Comparison of ENCODE assay signal across 8 cellular contexts in genomic region chr6:43229803-43230239, GRCh38. TPM values are rescaled to one million over a fixed set of nuclear protein-coding genes. Genes with fewer than 3 reads are reported as not detected.
DNase-seq lines count a peak whose midpoint lies in the region; ATAC-seq and TF ChIP-seq lines count a peak whose summit lies in the region.

No MANE protein-coding gene starts in this region.

- H3K36me3 ChIP-seq in muscle layer of duodenum (ENCODE audit: control insufficient read depth in 1 of 2, insufficient read depth in 2 of 2, low read length in 2 of 2) (no peaks in the 10 kb centered on the region), upper lobe of right lung (no peaks in the 10 kb centered on the region)

- H3K27me3 ChIP-seq in muscle layer of duodenum (ENCODE audit: low read depth, low read length) (no peaks in the 10 kb centered on the region), upper lobe of right lung (peaks cover 8% of the 10 kb centered on the region)

- H3K9me3 ChIP-seq in muscle layer of duodenum (ENCODE audit: control insufficient read depth in 1 of 2, low read length in 2 of 2) (no peaks in the 10 kb centered on the region), upper lobe of right lung (no peaks in the 10 kb centered on the region)

- H3K4me1 ChIP-seq in muscle layer of duodenum (ENCODE audit: control insufficient read depth in 1 of 2, insufficient read depth in 2 of 2, low read length in 2 of 2) (peaks cover 0 to 13% of the 10 kb centered on the region in 2 donors), upper lobe of right lung (peaks cover 11% of the 10 kb centered on the region)

- no peak for TF ChIP-seq CTCF in upper lobe of right lung (IDR thresholded peaks at IDR 0.05)

- intact Hi-C loops in left ventricle myocardium superior (cut with micrococcal nuclease), result no loop called here
- intact Hi-C loops in left cardiac atrium (cut with DNase I), result no loop called here
- intact Hi-C loops in upper lobe of right lung (cut with DNase I), result no loop called here

- peak overlapping the region; percentile 48 for H3K27ac ChIP-seq in angular gyrus (ENCODE audit: low read depth, low read length)
- no peak overlapping the region for H3K27ac ChIP-seq in muscle layer of duodenum (ENCODE audit: low read length)
- H3K27ac ChIP-seq in upper lobe of right lung, result no peak overlapping the region

- ATAC-seq in left ventricle myocardium superior, result peak; percentile 3
- ATAC-seq in left cardiac atrium, result no peak
- no peak for ATAC-seq in upper lobe of right lung
- no peak for ATAC-seq in HG02642 (IDR thresholded peaks at IDR 0.05; ENCODE audit: poor library complexity, unreplicated experiment)

- H3K4me3 ChIP-seq in muscle layer of duodenum (ENCODE audit: low read depth in 1 of 2, low read length in 2 of 2) (peak overlapping the region; percentile 60 to 68), upper lobe of right lung (peak overlapping the region; percentile 62)

- DNase-seq in left ventricle myocardium superior (no peak), left cardiac atrium (no peak), upper lobe of right lung (no peak), glomerular visceral epithelial cell (ENCODE audit: extremely low spot score) (no peak), globus pallidus (ENCODE audit: low spot score) (no peak)

RNA-seq across cellular contexts. Expression of gene DNPH1, which starts 0.5 kb away (rescaled TPM):
- total RNA-seq in left ventricle myocardium superior (31.2 TPM), left cardiac atrium (10 to 100 TPM; 22.7 to 35.4 TPM), upper lobe of right lung (27.6 TPM)

RNA-seq across cellular contexts. Expression of gene TTBK1, which starts 13.5 kb away (rescaled TPM):
- total RNA-seq in left ventricle myocardium superior (0.15 TPM), left cardiac atrium (under 1 TPM; 0.13 to 0.24 TPM), upper lobe of right lung (0.17 TPM)

RNA-seq across cellular contexts. Expression of gene CUL9, which starts 47.8 kb away (rescaled TPM):
- total RNA-seq in left ventricle myocardium superior, result 10.9 TPM
- total RNA-seq in left cardiac atrium, result 10 to 100 TPM; 14.6 to 17.4 TPM
- 37.4 TPM for total RNA-seq in upper lobe of right lung

RNA-seq across cellular contexts. Expression of gene SRF, which starts 58.8 kb away (rescaled TPM):
- 78.7 TPM for total RNA-seq in left ventricle myocardium superior
- 10 to 100 TPM; 68.0 to 92.0 TPM for total RNA-seq in left cardiac atrium
- 33.6 TPM for total RNA-seq in upper lobe of right lung
